2 cellular contexts compared by ENCODE assay signal in genomic region chr6:36276581-36277536, GRCh38.
TF ChIP-seq lines count a peak whose summit lies in the region.

No MANE protein-coding gene starts in this region.

TF ChIP-seq in HepG2, 621 proteins besides CTCF, POLR2A, EP300 and RAD21:
- TF ChIP-seq CREB1 (IDR thresholded peaks at IDR 0.05) (peak; percentile 62; the same call in 1 of the 2 replicates), CREB1 (CRISPR knock-in tag; IDR thresholded peaks at IDR 0.05) (no peak), ATRX (CRISPR knock-in tag; IDR thresholded peaks at IDR 0.05; ENCODE audit: borderline replicate concordance) (no peak), MNT (IDR thresholded peaks at IDR 0.05) (peak; percentile 98)
TF ChIP-seq in HepG2: peak in this region for 2.

TF ChIP-seq in K562, 482 proteins besides CTCF, POLR2A, EP300 and RAD21:
- TF ChIP-seq PCBP2 (IDR thresholded peaks at IDR 0.05; ENCODE audit: low read depth, low read length, poor library complexity, severe bottlenecking) (no peak), MYNN (IDR thresholded peaks at IDR 0.05) (no peak), MYNN (CRISPR knock-in tag; IDR thresholded peaks at IDR 0.05) (no peak), RBM25 (IDR thresholded peaks at IDR 0.05; ENCODE audit: low read depth, low read length, severe bottlenecking) (peak; percentile 46), ZNF699 (CRISPR knock-in tag; IDR thresholded peaks at IDR 0.05; ENCODE audit: insufficient replicate concordance) (no peak), ZNF12 (CRISPR knock-in tag; IDR thresholded peaks at IDR 0.05) (no peak), RUNX1 (IDR thresholded peaks at IDR 0.05; ENCODE audit: low read depth) (no peak), STAT5A (IDR thresholded peaks at IDR 0.05; ENCODE audit: borderline replicate concordance, low read length) (no peak)
